Comparison of ENCODE assay signal across 9 cellular contexts in the genomic region with DNA sequence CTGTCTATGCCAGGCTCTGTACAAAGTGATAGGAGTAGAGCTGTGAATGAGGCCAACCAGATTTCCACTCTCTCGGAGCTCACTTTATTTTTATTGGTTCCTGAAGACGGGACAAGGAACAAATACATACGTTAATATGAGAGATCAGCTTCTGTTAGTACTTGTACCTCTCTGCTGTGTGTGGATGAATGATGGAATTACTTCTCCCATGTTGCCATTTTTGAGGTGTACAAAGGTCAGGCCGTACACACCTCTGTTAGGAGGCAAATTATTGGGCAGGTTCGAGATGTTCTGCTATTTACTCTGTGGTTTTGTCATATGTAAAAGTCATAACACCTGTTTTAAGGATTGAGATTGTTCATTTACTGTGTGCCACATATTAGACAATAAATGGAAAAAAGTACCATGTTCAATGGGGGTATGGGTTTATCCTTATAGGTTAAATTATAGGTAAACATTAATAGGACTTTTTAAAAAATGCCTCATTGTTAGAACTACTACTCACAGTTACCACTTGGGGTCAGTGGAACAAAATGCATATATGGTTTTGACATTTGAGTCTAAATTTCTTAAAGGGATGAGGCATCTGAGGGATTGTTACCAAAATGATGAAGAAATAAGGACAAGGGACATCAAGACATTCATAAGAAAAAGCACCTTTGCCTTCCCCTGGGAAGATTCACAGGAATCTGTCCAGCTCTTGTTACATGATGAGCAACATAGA. TPM values are rescaled to one million over a fixed set of nuclear protein-coding genes. Genes with fewer than 3 reads are reported as not detected.
A peak's percentile ranks its signal among the peaks of the same experiment; 100 is the strongest.
DNase-seq lines count a peak whose midpoint lies in the region; ATAC-seq and TF ChIP-seq lines count a peak whose summit lies in the region.
"Had no signal": no experiment of that assay in that cellular context is flagged by ENCODE, and none has a peak within 500 bp of the region (broad histone marks: within the 10 kb centered on the region; RNA-seq: fewer than 3 reads in every experiment).

No MANE protein-coding gene starts in this region.

- H3K4me1 Mint-ChIP-seq in activated naive CD8-positive, alpha-beta T cell treated with anti-CD3 and anti-CD28 coated beads, Interleukin-2, amount 10 ng/mL, durations not matched to agents 7 days and 5 days, result peaks cover 37% of the 10 kb centered on the region

- TF ChIP-seq POLR2A in HCT116 (IDR thresholded peaks at IDR 0.05; ENCODE audit: borderline replicate concordance, extremely low read depth, insufficient read depth, insufficient read length), result no peak

- DNase-seq in HCT116 (ENCODE audit: low read depth, low spot score) (no peak), SKM-1 treated with dmso at 0.1 percent for 144 hours (lab: John Stamatoyannopoulos, UW; ENCODE audit: unreplicated experiment) (no peak), islet precursor cell (no peak), MG63 (no peak)
- DNase-seq in activated naive CD8-positive, alpha-beta T cell treated with anti-CD3 and anti-CD28 coated beads, Interleukin-2, amount 10 ng/mL, durations not matched to agents 7 days and 5 days, result no peak

- intact Hi-C loops in HCT116 (cut with micrococcal nuclease), result no loop called here

- BruUV-seq in HCT116 (replicated peaks; lab: Mats Ljungman, UMichigan), result no TSS peak

- CTCF ChIA-PET in HCT116 (lab: Charles Lee), result no interaction called here

- no peak overlapping the region for H3K27ac Mint-ChIP-seq in activated naive CD8-positive, alpha-beta T cell treated with anti-CD3 and anti-CD28 coated beads, Interleukin-2, amount 10 ng/mL, durations not matched to agents 7 days and 5 days

- H3K4me3 ChIP-seq in HCT116 (replicated peaks in 1 of 2; ENCODE audit: low read depth in 1 of 2, low read length in 2 of 2), result no peak overlapping the region
- peak overlapping the region; percentile 1 to 83 for H3K4me3 ChIP-seq in mucosa of rectum (ENCODE audit: low read length in 2 of 2)
- no peak overlapping the region for H3K4me3 ChIP-seq in MG63

- H3K9me2 ChIP-seq in HCT116 (ENCODE audit: insufficient read depth), result no peaks in the 10 kb centered on the region

- H3K27me3 ChIP-seq in HCT116 (ENCODE audit: insufficient read depth, low read length) (no peaks in the 10 kb centered on the region), mucosa of rectum (ENCODE audit: control insufficient read depth in 2 of 2, insufficient read depth in 2 of 2, low read length in 2 of 2) (no peaks in the 10 kb centered on the region), MG63 (no peaks in the 10 kb centered on the region)

- no peak overlapping the region for H3K9ac ChIP-seq in HCT116 (ENCODE audit: low read length)
- H3K9ac ChIP-seq in mucosa of rectum (ENCODE audit: low read depth in 1 of 2, low read length in 2 of 2), result peak overlapping the region; percentile 24 to 98

- H3K79me2 ChIP-seq in HCT116 (ENCODE audit: insufficient read depth, low read length), result no peaks in the 10 kb centered on the region

- H3K4me3 Mint-ChIP-seq in activated naive CD8-positive, alpha-beta T cell treated with anti-CD3 and anti-CD28 coated beads, Interleukin-2, amount 10 ng/mL, durations not matched to agents 7 days and 5 days, result peak overlapping the region; percentile 94

- no peaks in the 10 kb centered on the region for H4K20me1 ChIP-seq in HCT116 (ENCODE audit: insufficient read depth)

- H3K4me1 ChIP-seq in HCT116 (ENCODE audit: control insufficient read depth in 1 of 2, insufficient read depth in 2 of 2, low read length in 2 of 2) (peaks cover 21 to 39% of the 10 kb centered on the region in 2 experiments), mucosa of rectum (ENCODE audit: control insufficient read depth in 2 of 2, insufficient read depth in 2 of 2, low read length in 2 of 2) (peaks cover 24 to 28% of the 10 kb centered on the region in 2 donors)

- H3K4me2 ChIP-seq in HCT116 (ENCODE audit: low read length), result peak overlapping the region; percentile 31

- ATAC-seq in HCT116 (no peak), HG03521 (IDR thresholded peaks at IDR 0.05; ENCODE audit: unreplicated experiment) (no peak)
- ATAC-seq in activated naive CD8-positive, alpha-beta T cell treated with anti-CD3 and anti-CD28 coated beads, Interleukin-2, amount 10 ng/mL, durations not matched to agents 7 days and 5 days (ENCODE audit: low read depth), result no peak

- peak; percentile 40 for TF ChIP-seq RAD21 in HCT116 (IDR thresholded peaks at IDR 0.05; ENCODE audit: low read depth)

- H3K27ac ChIP-seq in C4-2B (peak overlapping the region; percentile 66; the same call in 1 of the 2 replicates), HCT116 (ENCODE audit: low read depth, low read length) (no peak overlapping the region), mucosa of rectum (ENCODE audit: low read depth in 2 of 2, low read length in 2 of 2) (peak overlapping the region; percentile 98 to 99)

- H3K36me3 Mint-ChIP-seq in activated naive CD8-positive, alpha-beta T cell treated with anti-CD3 and anti-CD28 coated beads, Interleukin-2, amount 10 ng/mL, durations not matched to agents 7 days and 5 days, result no peaks in the 10 kb centered on the region

- RAD21 ChIA-PET in HCT116 (lab: Charles Lee; ENCODE audit: low non-redundant PET in 1 of 2, low total read pairs in 2 of 2, uncharacterized antibody in 2 of 2, unreplicated experiment in 2 of 2), result no interaction called here

- H3K27me3 Mint-ChIP-seq in activated naive CD8-positive, alpha-beta T cell treated with anti-CD3 and anti-CD28 coated beads, Interleukin-2, amount 10 ng/mL, durations not matched to agents 7 days and 5 days, result no peaks in the 10 kb centered on the region

- no peaks in the 10 kb centered on the region for H3K9me3 Mint-ChIP-seq in activated naive CD8-positive, alpha-beta T cell treated with anti-CD3 and anti-CD28 coated beads, Interleukin-2, amount 10 ng/mL, durations not matched to agents 7 days and 5 days

- no peaks in the 10 kb centered on the region for H3K9me3 ChIP-seq in HCT116 (ENCODE audit: control insufficient read depth in 1 of 2, insufficient read depth in 1 of 2, low read depth in 1 of 2, low read length in 2 of 2)
- H3K9me3 ChIP-seq in mucosa of rectum (ENCODE audit: control insufficient read depth in 2 of 2, low read length in 2 of 2), result no peaks in the 10 kb centered on the region
- no peaks in the 10 kb centered on the region for H3K9me3 ChIP-seq in MG63

- H3K36me3 ChIP-seq in HCT116 (ENCODE audit: control insufficient read depth in 1 of 2, insufficient read depth in 2 of 2, low read length in 2 of 2) (no peaks in the 10 kb centered on the region), mucosa of rectum (ENCODE audit: control insufficient read depth in 2 of 2, insufficient read depth in 2 of 2, low read length in 2 of 2) (no peaks in the 10 kb centered on the region), MG63 (no peaks in the 10 kb centered on the region)

- POLR2A ChIA-PET in HCT116 (lab: Charles Lee), result no interaction called here
- POLR2A ChIA-PET in activated naive CD8-positive, alpha-beta T cell treated with anti-CD3 and anti-CD28 coated beads, Interleukin-2, amount 10 ng/mL, durations not matched to agents 7 days and 5 days (lab: Charles Lee), result interaction anchor here (0.9 to 8.4 kb wide), 3 partner anchors 27 to 359 kb away, joined by 3 to 186 read pairs (median 55); a partner anchor contains a TSS

- no peak overlapping the region for H2AFZ ChIP-seq in HCT116 (ENCODE audit: low read depth, low read length, poor library complexity, severe bottlenecking)

- peak; percentile 55 for TF ChIP-seq CTCF in C4-2B (conservative IDR thresholded peaks at IDR 0.05)
- TF ChIP-seq CTCF in HCT116 (IDR thresholded peaks at IDR 0.05 in 2 of 3, conservative IDR thresholded peaks at IDR 0.05 in 1 of 3; ENCODE audit: borderline replicate concordance in 1 of 3, insufficient read depth in 1 of 3, low read depth in 2 of 3, low read length in 2 of 3), result peak in 2 of 3 experiments; percentile 3 to 41; a peak in 3 of 6 replicates

TF ChIP-seq in HCT116, 20 proteins besides CTCF, POLR2A, EP300 and RAD21 (continues in another document):
- TF ChIP-seq CBX3 (IDR thresholded peaks at IDR 0.05; ENCODE audit: low read depth) (no peak), POLR2AphosphoS5 (IDR thresholded peaks at IDR 0.05; ENCODE audit: low read depth, low read length) (no peak), SIN3A (IDR thresholded peaks at IDR 0.05; ENCODE audit: low read depth) (no peak), JUND (IDR thresholded peaks at IDR 0.05) (no peak), SRF (IDR thresholded peaks at IDR 0.05; ENCODE audit: low read depth) (no peak), TCF7L2 (IDR thresholded peaks at IDR 0.05; ENCODE audit: borderline replicate concordance, extremely low read depth, insufficient read depth, insufficient read length) (no peak)
- TF ChIP-seq, protein P1, sequence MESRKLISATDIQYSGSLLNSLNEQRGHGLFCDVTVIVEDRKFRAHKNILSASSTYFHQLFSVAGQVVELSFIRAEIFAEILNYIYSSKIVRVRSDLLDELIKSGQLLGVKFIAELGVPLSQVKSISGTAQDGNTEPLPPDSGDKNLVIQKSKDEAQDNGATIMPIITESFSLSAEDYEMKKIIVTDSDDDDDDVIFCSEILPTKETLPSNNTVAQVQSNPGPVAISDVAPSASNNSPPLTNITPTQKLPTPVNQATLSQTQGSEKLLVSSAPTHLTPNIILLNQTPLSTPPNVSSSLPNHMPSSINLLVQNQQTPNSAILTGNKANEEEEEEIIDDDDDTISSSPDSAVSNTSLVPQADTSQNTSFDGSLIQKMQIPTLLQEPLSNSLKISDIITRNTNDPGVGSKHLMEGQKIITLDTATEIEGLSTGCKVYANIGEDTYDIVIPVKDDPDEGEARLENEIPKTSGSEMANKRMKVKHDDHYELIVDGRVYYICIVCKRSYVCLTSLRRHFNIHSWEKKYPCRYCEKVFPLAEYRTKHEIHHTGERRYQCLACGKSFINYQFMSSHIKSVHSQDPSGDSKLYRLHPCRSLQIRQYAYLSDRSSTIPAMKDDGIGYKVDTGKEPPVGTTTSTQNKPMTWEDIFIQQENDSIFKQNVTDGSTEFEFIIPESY (IDR thresholded peaks at IDR 0.05; ENCODE audit: extremely low read depth, insufficient replicate concordance, low read length), result no peak

RNA-seq across cellular contexts. Expression of a gene that starts 26.9 kb away (rescaled TPM):
- total RNA-seq in HCT116 (2021; ENCODE audit: unreplicated experiment), result 67.4 TPM
- polyA plus RNA-seq in HCT116 (2012), result 29.7 and 34.0 TPM in 2 replicates
- 10 to 100 TPM; 90.9 to 98.0 TPM for total RNA-seq in activated naive CD8-positive, alpha-beta T cell treated with anti-CD3 and anti-CD28 coated beads, Interleukin-2, amount 10 ng/mL, durations not matched to agents 7 days and 5 days
- 9.0 and 12.8 TPM in 2 replicates for total RNA-seq in MG63 (2014; rRNA removed; shearing (Covaris generic); ENCODE audit: low replicate concordance)

RNA-seq across cellular contexts. Expression of a gene that starts 27.1 kb away (rescaled TPM):
- total RNA-seq in HCT116 (2021; ENCODE audit: unreplicated experiment), result 3.5 TPM
- polyA plus RNA-seq in HCT116 (2012), result 1.5 and 1.6 TPM in 2 replicates
- total RNA-seq in activated naive CD8-positive, alpha-beta T cell treated with anti-CD3 and anti-CD28 coated beads, Interleukin-2, amount 10 ng/mL, durations not matched to agents 7 days and 5 days, result 1 to 10 TPM; 1.3 to 1.6 TPM
- total RNA-seq in MG63 (2014; rRNA removed; shearing (Covaris generic); ENCODE audit: low replicate concordance), result 0.42 and 2.2 TPM in 2 replicates

RNA-seq across cellular contexts. Expression of a gene that starts 37.6 kb away (rescaled TPM):
- total RNA-seq in HCT116 (2021; ENCODE audit: unreplicated experiment), result not detected
- polyA plus RNA-seq in HCT116 (2012), result not detected in 2 replicates
- not detected for total RNA-seq in activated naive CD8-positive, alpha-beta T cell treated with anti-CD3 and anti-CD28 coated beads, Interleukin-2, amount 10 ng/mL, durations not matched to agents 7 days and 5 days
- total RNA-seq in MG63 (2014; rRNA removed; shearing (Covaris generic); ENCODE audit: low replicate concordance), result not detected in 2 replicates
- total RNA-seq: T-helper 2 cell treated with Interferon-gamma antibody and Interleukin-4, amounts not matched to agents 100 ng/mL and 5 ng/mL, for 36 hours had no signal

Comparison
In these comparisons a context has a peak if more than half of its experiments do, and no peak if none do; other contexts are left out.
1. H3K4me3 ChIP-seq: peak in mucosa of rectum (2 of 2); none in HCT116 (0 of 2) and MG63 (single experiment).